ENCODE assay signal across 23 cellular contexts in the genomic region with DNA sequence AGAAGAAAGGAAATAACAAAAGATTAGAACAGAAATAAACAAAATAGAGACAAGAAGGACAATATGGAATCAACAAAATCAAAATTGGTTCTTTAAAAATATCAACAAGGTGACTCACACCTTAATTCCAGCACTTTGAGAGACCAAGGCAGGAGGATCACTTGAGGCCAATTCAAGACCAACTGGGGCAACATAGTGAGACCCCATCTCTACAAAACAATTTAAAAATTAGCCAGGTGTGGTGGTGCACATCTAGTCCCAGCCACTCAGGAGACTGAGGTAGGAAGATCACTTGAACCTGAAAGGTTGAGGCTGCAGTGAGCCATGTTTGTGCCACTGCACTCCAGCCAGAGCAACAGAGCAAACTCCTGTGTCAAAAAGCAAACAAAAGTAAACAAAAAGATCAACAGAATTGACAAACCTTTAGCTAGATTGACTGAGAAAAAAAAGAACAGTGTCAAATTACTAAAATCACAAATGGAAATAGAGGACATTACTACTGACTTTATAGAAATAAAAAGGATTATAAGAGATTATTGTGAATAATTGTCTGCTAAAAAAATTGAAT.
DNase-seq lines count a peak whose midpoint lies in the region; ATAC-seq and TF ChIP-seq lines count a peak whose summit lies in the region.
"Had no signal": no experiment of that assay in that cellular context is flagged by ENCODE, and none has a peak within 500 bp of the region (broad histone marks: within the 10 kb centered on the region; RNA-seq: fewer than 3 reads in every experiment).

No MANE protein-coding gene starts in this region.

- H3K4me3 Mint-ChIP-seq in Caco-2 (ENCODE audit: unreplicated experiment) (no peak overlapping the region), glutamatergic neuron (ENCODE audit: unreplicated experiment) (no peak overlapping the region), nephron progenitor cell (no peak overlapping the region)
- H3K4me3 Mint-ChIP-seq in T-helper 2 cell treated with Interferon-gamma antibody and Interleukin-4, amounts not matched to agents 5 μg/mL and 100 μg/mL, for 36 hours, result no peak overlapping the region
- H3K4me3 Mint-ChIP-seq: CD4-positive, alpha-beta T cell had no signal

- H3K9me3 Mint-ChIP-seq in Caco-2 (ENCODE audit: unreplicated experiment) (no peaks in the 10 kb centered on the region), glutamatergic neuron (ENCODE audit: unreplicated experiment) (peaks cover 7% of the 10 kb centered on the region), nephron progenitor cell (peaks cover 23% of the 10 kb centered on the region)
- no peaks in the 10 kb centered on the region for H3K9me3 Mint-ChIP-seq in T-helper 2 cell treated with Interferon-gamma antibody and Interleukin-4, amounts not matched to agents 5 μg/mL and 100 μg/mL, for 36 hours
- H3K9me3 Mint-ChIP-seq: CD4-positive, alpha-beta T cell had no signal

- no peak for TF ChIP-seq RAD21 in IMR-90 (IDR thresholded peaks at IDR 0.05; ENCODE audit: low read length)

- H3K27me3 Mint-ChIP-seq in Caco-2 (ENCODE audit: insufficient read depth, unreplicated experiment) (no peaks in the 10 kb centered on the region), glutamatergic neuron (ENCODE audit: unreplicated experiment) (no peaks in the 10 kb centered on the region), nephron progenitor cell (ENCODE audit: low read depth, poor library complexity) (no peaks in the 10 kb centered on the region)
- H3K27me3 Mint-ChIP-seq in T-helper 2 cell treated with Interferon-gamma antibody and Interleukin-4, amounts not matched to agents 5 μg/mL and 100 μg/mL, for 36 hours (ENCODE audit: low read depth), result no peaks in the 10 kb centered on the region
- H3K27me3 Mint-ChIP-seq: CD4-positive, alpha-beta T cell had no signal

- H3K9ac ChIP-seq in IMR-90 (ENCODE audit: low read depth, low read length), result no peak overlapping the region
- H3K9ac ChIP-seq: BLaER1 treated with 17β-estradiol and CSF1 and Interleukin-3, amounts not matched to agents 10 nM and 100 nM; KMS-11 had no signal

- H3K36me3 Mint-ChIP-seq in Caco-2 (ENCODE audit: insufficient read depth, unreplicated experiment) (peaks cover 18% of the 10 kb centered on the region), glutamatergic neuron (ENCODE audit: unreplicated experiment) (no peaks in the 10 kb centered on the region), nephron progenitor cell (ENCODE audit: low read depth) (peaks cover 42% of the 10 kb centered on the region)
- H3K36me3 Mint-ChIP-seq in T-helper 2 cell treated with Interferon-gamma antibody and Interleukin-4, amounts not matched to agents 5 μg/mL and 100 μg/mL, for 36 hours (ENCODE audit: low read depth), result peaks cover 13% of the 10 kb centered on the region

- peak overlapping the region; percentile 13; the same call in 1 of the 2 replicates for H3K27ac ChIP-seq in IMR-90 (ENCODE audit: insufficient read depth, low read length)
- H3K27ac ChIP-seq: BLaER1 treated with 17β-estradiol and CSF1 and Interleukin-3, amounts not matched to agents 10 nM and 100 nM; KMS-11; SK-N-MC had no signal

- CTCF ChIA-PET in Caco-2 (lab: Charles Lee) (no interaction called here), IMR-90 (lab: Yijun Ruan, JAX) (interaction anchor here (0.6 to 0.7 kb wide), 2 partner anchors 116 to 201 kb away, joined by 3 read pairs; no protein-coding TSS in a partner anchor)

- no peak overlapping the region for H2BK120ac ChIP-seq in IMR-90 (ENCODE audit: low read depth, low read length)

- H4K8ac ChIP-seq in IMR-90 (ENCODE audit: low read depth in 2 of 2, low read length in 2 of 2), result peak overlapping the region in 1 of 2 experiments; percentile 18; a peak in 2 of 4 replicates

- H4K20me1 ChIP-seq in IMR-90 (ENCODE audit: insufficient read depth, low read length), result no peaks in the 10 kb centered on the region

- TF ChIP-seq POLR2A in IMR-90 (IDR thresholded peaks at IDR 0.05; ENCODE audit: low read depth, low read length), result no peak

- H3K9me3 ChIP-seq in Caco-2 (no peaks in the 10 kb centered on the region), IMR-90 (ENCODE audit: control insufficient read depth, insufficient read depth, low read length) (no peaks in the 10 kb centered on the region; the same call in 1 of the 2 replicates)

- H3K79me1 ChIP-seq in IMR-90 (ENCODE audit: low read depth in 1 of 2, low read length in 2 of 2), result peaks cover 14 to 22% of the 10 kb centered on the region in 2 experiments

- dilution Hi-C loops in IMR-90 (cut with HindIII; ENCODE audit: low sequenced_read_pairs, unreplicated experiment), result no loop called here

- H3K56ac ChIP-seq in IMR-90 (ENCODE audit: extremely low read depth, insufficient read depth, low read length), result no peak overlapping the region

- peak overlapping the region; percentile 21 for H2BK5ac ChIP-seq in IMR-90 (ENCODE audit: low read depth, low read length, poor library complexity, severe bottlenecking)

- H2BK15ac ChIP-seq in IMR-90 (ENCODE audit: low read depth, low read length), result no peak overlapping the region

- H3K4ac ChIP-seq in IMR-90 (ENCODE audit: low read depth, low read length), result peak overlapping the region; percentile 52

- no peaks in the 10 kb centered on the region for H3K4me1 Mint-ChIP-seq in Caco-2 (ENCODE audit: low read depth, unreplicated experiment)
- H3K4me1 Mint-ChIP-seq in glutamatergic neuron (ENCODE audit: low read depth, unreplicated experiment), result peaks cover 42% of the 10 kb centered on the region
- no peaks in the 10 kb centered on the region for H3K4me1 Mint-ChIP-seq in nephron progenitor cell
- no peaks in the 10 kb centered on the region for H3K4me1 Mint-ChIP-seq in T-helper 2 cell treated with Interferon-gamma antibody and Interleukin-4, amounts not matched to agents 5 μg/mL and 100 μg/mL, for 36 hours (ENCODE audit: low read depth)

- TF ChIP-seq CTCF in Caco-2 (IDR thresholded peaks at IDR 0.05; ENCODE audit: insufficient read depth in 1 of 2, low read depth in 1 of 2, low read length in 1 of 2, severe bottlenecking in 1 of 2, unreplicated experiment in 1 of 2), result no peak
- no peak for TF ChIP-seq CTCF in IMR-90 (conservative IDR thresholded peaks at IDR 0.05; ENCODE audit: low read depth, low read length)
- TF ChIP-seq CTCF in glutamatergic neuron (IDR thresholded peaks at IDR 0.05; ENCODE audit: partially characterized antibody, unreplicated experiment), result no peak
- TF ChIP-seq CTCF in nephron progenitor cell (IDR thresholded peaks at IDR 0.05), result no peak

- H3K36me3 ChIP-seq in Caco-2 (ENCODE audit: control insufficient read depth, insufficient read depth, low read length) (no peaks in the 10 kb centered on the region; the same call in 1 of the 2 replicates), IMR-90 (ENCODE audit: control insufficient read depth, insufficient read depth, low read length) (peaks cover 5% of the 10 kb centered on the region; the same call in 1 of the 2 replicates)

- peak overlapping the region; percentile 15; the same call in 1 of the 2 replicates for H4K91ac ChIP-seq in IMR-90 (ENCODE audit: insufficient read depth, low read depth, low read length)

- POLR2A ChIA-PET in Caco-2 (lab: Charles Lee) (no interaction called here), IMR-90 (lab: Charles Lee; ENCODE audit: unreplicated experiment) (no interaction called here)

- in situ Hi-C loops in IMR-90 (cut with MboI; ENCODE audit: low sequenced_read_pairs), result no loop called here
- in situ Hi-C loops in KBM-7 (cut with MboI; ENCODE audit: low pct_unique_long_range_greater_than_20kb, low sequenced_read_pairs), result no loop called here

- H3K4me3 ChIP-seq in Caco-2 (ENCODE audit: low read depth, low read length) (no peak overlapping the region), IMR-90 (ENCODE audit: insufficient read depth, low read depth, low read length) (no peak overlapping the region)
- H3K4me3 ChIP-seq: BLaER1 treated with 17β-estradiol and CSF1 and Interleukin-3, amounts not matched to agents 10 nM and 100 nM; SK-N-MC had no signal

- H3K9me1 ChIP-seq in IMR-90 (ENCODE audit: insufficient read depth, low read length), result peaks cover 3% of the 10 kb centered on the region; the same call in 1 of the 2 replicates

- no peaks in the 10 kb centered on the region for H3K27me3 ChIP-seq in Caco-2 (replicated peaks; ENCODE audit: control insufficient read depth, insufficient read depth, low read length)
- H3K27me3 ChIP-seq in IMR-90 (ENCODE audit: control insufficient read depth, insufficient read depth, low read length), result no peaks in the 10 kb centered on the region
- H3K27me3 ChIP-seq: BLaER1 treated with 17β-estradiol and CSF1 and Interleukin-3, amounts not matched to agents 10 nM and 100 nM had no signal

- intact Hi-C loops in Caco-2 (cut with micrococcal nuclease; ENCODE audit: unreplicated experiment) (no loop called here), IMR-90 (cut with micrococcal nuclease) (no loop called here)

- BruUV-seq in Caco-2 (replicated peaks; lab: Mats Ljungman, UMichigan), result no TSS peak
- no TSS peak for BruUV-seq in IMR-90 (replicated peaks; lab: Mats Ljungman, UMichigan)

- ATAC-seq in IMR-90 (ENCODE audit: low read depth), result no peak

- DNase-seq in Caco-2, result no peak
- no peak for DNase-seq in IMR-90
- no peak for DNase-seq in glutamatergic neuron
- DNase-seq in nephron progenitor cell, result no peak
- no peak for DNase-seq in KBM-7
- no peak for DNase-seq in NCI-H187 (lab: John Stamatoyannopoulos, UW)
- no peak for DNase-seq in activated CD4-positive, alpha-beta T cell treated with anti-CD3 and anti-CD28 coated beads, Interleukin-2, amount 50 U/mL, for 48 hours
- DNase-seq in T-helper 2 cell treated with Interferon-gamma antibody and Interleukin-4, amounts not matched to agents 5 μg/mL and 100 μg/mL, for 36 hours (ENCODE audit: low spot score), result no peak
- DNase-seq: AML-193; CD4-positive, alpha-beta T cell; COR-L47; DMS79 treated with DMSO at 0.1 percent for 48 hours; GF-D8; NCI-H1092 treated with DMSO at 0.1 percent for 48 hours; NCI-H1436; NCI-H187 treated with DMSO at 0.1 percent for 48 hours; NCI-H2107; NCI-H524; NCI-H774; SIG-M5 had no signal

- H3K4me1 ChIP-seq in Caco-2 (no peaks in the 10 kb centered on the region), IMR-90 (ENCODE audit: control insufficient read depth, insufficient read depth, low read length) (peaks cover 9% of the 10 kb centered on the region)

- H3K14ac ChIP-seq in IMR-90 (replicated peaks; ENCODE audit: low read depth, low read length), result no peak overlapping the region; the same call in 1 of the 2 replicates

- H2BK20ac ChIP-seq in IMR-90 (ENCODE audit: low read depth, low read length), result peak overlapping the region; percentile 65

- H3K27ac Mint-ChIP-seq in Caco-2 (ENCODE audit: unreplicated experiment), result peak overlapping the region; percentile 17
- H3K27ac Mint-ChIP-seq in glutamatergic neuron (ENCODE audit: unreplicated experiment), result peak overlapping the region; percentile 62
- H3K27ac Mint-ChIP-seq in nephron progenitor cell, result peak overlapping the region; percentile 4
- H3K27ac Mint-ChIP-seq in T-helper 2 cell treated with Interferon-gamma antibody and Interleukin-4, amounts not matched to agents 5 μg/mL and 100 μg/mL, for 36 hours, result no peak overlapping the region
- H3K27ac Mint-ChIP-seq: CD4-positive, alpha-beta T cell had no signal

- H4K5ac ChIP-seq in IMR-90 (ENCODE audit: low read depth, low read length), result peak overlapping the region; percentile 89

- H3K4me2 ChIP-seq in IMR-90 (ENCODE audit: low read depth, low read length), result no peak overlapping the region
- H3K4me2 ChIP-seq: BLaER1 treated with 17β-estradiol and CSF1 and Interleukin-3, amounts not matched to agents 10 nM and 100 nM; KMS-11 had no signal

- H2AFZ ChIP-seq in IMR-90 (replicated peaks; ENCODE audit: low read length, poor library complexity), result no peak overlapping the region

- H3K23ac ChIP-seq in IMR-90 (ENCODE audit: low read depth, low read length), result no peak overlapping the region

- H3K18ac ChIP-seq in IMR-90 (ENCODE audit: low read depth, low read length), result peak overlapping the region; percentile 89

- H2AK9ac ChIP-seq in IMR-90 (replicated peaks; ENCODE audit: low read depth, low read length, poor library complexity), result no peak overlapping the region

- 0 out of 2 replicates have a peak overlapping the region, but pooled peaks have one; percentile 11 for H2AK5ac ChIP-seq in IMR-90 (ENCODE audit: low read depth, low read length)
